Comparison of ENCODE assay signal across 15 cellular contexts in the genomic region with DNA sequence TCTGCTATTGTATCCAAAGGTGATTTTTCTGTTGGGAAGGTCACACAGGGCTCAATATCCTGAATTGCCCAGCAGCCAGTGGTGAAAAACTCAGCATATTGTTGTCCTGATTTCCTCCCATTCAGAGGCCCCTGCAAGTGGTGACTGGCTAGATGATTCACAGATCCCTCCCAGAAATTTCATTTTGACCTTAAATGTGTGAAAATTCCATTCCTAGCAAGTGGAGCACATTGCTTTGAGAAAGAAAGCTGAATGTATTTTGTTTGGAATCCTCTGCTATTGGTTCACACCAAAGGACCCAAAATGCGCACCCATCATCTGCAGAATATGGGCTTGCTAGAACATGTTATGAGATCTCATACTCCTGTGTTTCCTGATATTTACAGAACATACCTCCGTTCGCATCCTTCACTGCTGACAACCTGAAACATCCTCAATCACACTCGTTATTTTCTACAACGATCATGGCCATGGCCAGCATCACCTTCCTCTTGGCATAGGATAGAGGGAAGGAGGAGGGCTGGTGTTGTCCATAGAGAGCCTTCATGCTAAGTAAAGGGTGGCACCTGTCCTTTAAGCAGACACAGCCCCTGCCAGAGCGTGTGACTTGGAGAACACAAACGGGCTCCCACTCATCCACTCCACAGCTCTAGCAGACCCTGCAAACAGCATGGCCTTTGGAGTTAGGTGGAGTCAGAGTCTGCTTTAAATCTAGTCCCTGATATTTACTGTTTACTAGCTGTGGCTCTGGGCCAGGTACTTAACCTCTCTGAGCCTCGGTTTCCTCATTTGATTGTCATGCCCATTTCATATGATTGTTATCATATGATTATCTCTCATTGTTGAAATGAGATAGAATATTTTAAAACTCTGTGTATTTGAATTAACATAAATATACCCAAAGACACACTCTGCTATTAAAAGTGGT. TPM values are rescaled to one million over a fixed set of nuclear protein-coding genes. Genes with fewer than 3 reads are reported as not detected.
DNase-seq lines count a peak whose midpoint lies in the region; ATAC-seq lines count a peak whose summit lies in the region.
"Had no signal": no experiment of that assay in that cellular context is flagged by ENCODE, and none has a peak within 500 bp of the region (broad histone marks: within the 10 kb centered on the region; RNA-seq: fewer than 3 reads in every experiment).

No MANE protein-coding gene starts in this region.

- no peak overlapping the region for H3K4ac ChIP-seq in mesenchymal stem cell (ENCODE audit: low read depth in 1 of 2, low read length in 2 of 2)

- H3K4me2 ChIP-seq in mesenchymal stem cell (ENCODE audit: low read length, poor library complexity, severe bottlenecking), result no peak overlapping the region

- peak overlapping the region; percentile 34 for H3K9ac ChIP-seq in mesenchymal stem cell (ENCODE audit: low read length)

- CTCF ChIA-PET in activated CD4-positive, alpha-beta T cell treated with anti-CD3 and anti-CD28 coated beads for 36 hours (lab: Charles Lee), result interaction anchor here (0.6 kb wide), 1 partner anchor 272 kb away, joined by 3 read pairs; no protein-coding TSS in a partner anchor

- POLR2A ChIA-PET in activated CD4-positive, alpha-beta T cell treated with anti-CD3 and anti-CD28 coated beads for 36 hours (lab: Charles Lee), result no interaction called here

- no peaks in the 10 kb centered on the region for H3K9me3 ChIP-seq in mesenchymal stem cell (ENCODE audit: control insufficient read depth, low read length)

- peaks cover 1% of the 10 kb centered on the region for H3K27me3 Mint-ChIP-seq in activated CD4-positive, alpha-beta T cell treated with anti-CD3 and anti-CD28 coated beads for 36 hours
- H3K27me3 Mint-ChIP-seq: activated naive CD8-positive, alpha-beta T cell had no signal

- H2AK5ac ChIP-seq in mesenchymal stem cell (ENCODE audit: low read length, severe bottlenecking), result peak overlapping the region; percentile 18

- H2BK12ac ChIP-seq in mesenchymal stem cell (ENCODE audit: low read length in 2 of 2), result peak overlapping the region in 1 of 2 experiments; percentile 77

- no peak overlapping the region for H2BK120ac ChIP-seq in mesenchymal stem cell (ENCODE audit: low read depth, low read length)

- H3K36me3 Mint-ChIP-seq in activated CD4-positive, alpha-beta T cell treated with anti-CD3 and anti-CD28 coated beads for 36 hours (ENCODE audit: low read depth), result no peaks in the 10 kb centered on the region
- H3K36me3 Mint-ChIP-seq: activated naive CD8-positive, alpha-beta T cell had no signal

- H3K27me3 ChIP-seq in mesenchymal stem cell (ENCODE audit: control insufficient read depth in 1 of 2, insufficient read depth in 1 of 2, low read length in 2 of 2), result no peaks in the 10 kb centered on the region

- no peaks in the 10 kb centered on the region for H3K36me3 ChIP-seq in mesenchymal stem cell (ENCODE audit: control insufficient read depth in 1 of 2, insufficient read depth in 2 of 2, low read depth in 1 of 2, low read length in 2 of 2)

- peak overlapping the region; percentile 91 for H4K91ac ChIP-seq in mesenchymal stem cell (ENCODE audit: low read length)

- H2BK5ac ChIP-seq in mesenchymal stem cell (ENCODE audit: low read depth, low read length, poor library complexity, severe bottlenecking), result no peak overlapping the region

- no peaks in the 10 kb centered on the region for H3K9me3 Mint-ChIP-seq in activated CD4-positive, alpha-beta T cell treated with anti-CD3 and anti-CD28 coated beads for 36 hours (ENCODE audit: low read depth)

- H2AFZ ChIP-seq in mesenchymal stem cell (ENCODE audit: low read depth, low read length), result no peak overlapping the region

- intact Hi-C loops in activated CD4-positive, alpha-beta T cell treated with anti-CD3 and anti-CD28 coated beads for 36 hours (cut with DNase I, micrococcal nuclease), result no loop called here
- intact Hi-C loops in left cardiac atrium (cut with DNase I), result no loop called here

- no peak overlapping the region for H3K27ac Mint-ChIP-seq in activated CD4-positive, alpha-beta T cell treated with anti-CD3 and anti-CD28 coated beads for 36 hours
- H3K27ac Mint-ChIP-seq: activated naive CD8-positive, alpha-beta T cell had no signal

- no peak overlapping the region for H3K14ac ChIP-seq in mesenchymal stem cell (ENCODE audit: low read length in 2 of 2)

- peaks cover 8% of the 10 kb centered on the region for H3K4me1 ChIP-seq in mesenchymal stem cell (ENCODE audit: control insufficient read depth, insufficient read depth, low read depth, low read length)

- peak; percentile 83 for DNase-seq in EH (ENCODE audit: low read depth)
- peak; percentile 59 for DNase-seq in LHCN-M2 (ENCODE audit: low read depth)
- peak; percentile 95 for DNase-seq in dermis blood vessel endothelial cell
- DNase-seq in mesenchymal stem cell, result peak; percentile 51
- DNase-seq in activated CD4-positive, alpha-beta T cell treated with anti-CD3 and anti-CD28 coated beads for 36 hours, result no peak
- DNase-seq in activated T-cell treated with anti-CD3 and anti-CD28 coated beads, Interleukin-2, amount 50 U/mL, for 48 hours, result no peak
- DNase-seq in left cardiac atrium, result no peak
- DNase-seq: KBM-7, left ventricle myocardium superior, NCI-H187 treated with DMSO at 0.1 percent for 48 hours, NCI-H748 treated with DMSO at 0.1 percent for 48 hours had no signal

- peak overlapping the region in 1 of 2 experiments; percentile 73 for H3K18ac ChIP-seq in mesenchymal stem cell (ENCODE audit: low read depth in 1 of 2, low read length in 2 of 2)

- no peak for ATAC-seq in activated CD4-positive, alpha-beta T cell treated with anti-CD3 and anti-CD28 coated beads for 36 hours
- no peak for ATAC-seq in left cardiac atrium
- ATAC-seq in GM19023 (IDR thresholded peaks at IDR 0.05; ENCODE audit: unreplicated experiment), result no peak
- ATAC-seq: left ventricle myocardium superior had no signal

- H4K8ac ChIP-seq in mesenchymal stem cell (ENCODE audit: low read length), result peak overlapping the region; percentile 91

- H2BK15ac ChIP-seq in mesenchymal stem cell (ENCODE audit: low read depth, poor library complexity, severe bottlenecking), result peak overlapping the region; percentile 40

- H3K4me3 Mint-ChIP-seq in activated CD4-positive, alpha-beta T cell treated with anti-CD3 and anti-CD28 coated beads for 36 hours, result no peak overlapping the region
- H3K4me3 Mint-ChIP-seq: activated naive CD8-positive, alpha-beta T cell had no signal

- H3K4me1 Mint-ChIP-seq in activated CD4-positive, alpha-beta T cell treated with anti-CD3 and anti-CD28 coated beads for 36 hours, result peaks cover 21% of the 10 kb centered on the region

- H3K79me1 ChIP-seq in mesenchymal stem cell (replicated peaks; ENCODE audit: low read length, poor library complexity, severe bottlenecking), result no peaks in the 10 kb centered on the region

- 95% methylated on average over 4 of the region's 8 CpGs for WGBS in mesenchymal stem cell

- peak overlapping the region in 1 of 2 experiments; percentile 34 for H3K4me3 ChIP-seq in mesenchymal stem cell (ENCODE audit: insufficient read depth in 1 of 2, low read depth in 1 of 2, low read length in 2 of 2)
- H3K4me3 ChIP-seq: skin epidermis had no signal

- H3K27ac ChIP-seq in mesenchymal stem cell (ENCODE audit: low read length, poor library complexity, severe bottlenecking), result peak overlapping the region; percentile 17
- H3K27ac ChIP-seq: VCaP had no signal

- no peak overlapping the region for H3K23ac ChIP-seq in mesenchymal stem cell (ENCODE audit: low read length in 2 of 2)

RNA-seq across cellular contexts. Expression of a gene that starts 30.4 kb away (rescaled TPM):
- total RNA-seq in LHCN-M2 (2014; rRNA removed) (8.3 and 12.6 TPM in 2 replicates), dermis blood vessel endothelial cell (30.5 and 46.1 TPM in 2 replicates), left cardiac atrium (10 to 100 TPM; 19.7 to 23.6 TPM)
- polyA plus RNA-seq in LHCN-M2 (2012), result 6.4 TPM
- polyA plus RNA-seq in mesenchymal stem cell (2013, experiment 1 of 2), result 30.9 TPM
- 25.5 TPM for polyA plus RNA-seq in mesenchymal stem cell (2013, experiment 2 of 2)
- 10 to 100 TPM; 29.6 to 37.9 TPM for total RNA-seq in activated CD4-positive, alpha-beta T cell treated with anti-CD3 and anti-CD28 coated beads for 36 hours

Comparison
In these comparisons a context has a peak if more than half of its experiments do, and no peak if none do; other contexts are left out.
1. DNase-seq: peak in EH (single experiment), LHCN-M2 (single experiment), dermis blood vessel endothelial cell (single experiment) and mesenchymal stem cell (single experiment); none in activated CD4-positive, alpha-beta T cell treated with anti-CD3 and anti-CD28 coated beads for 36 hours (single experiment), activated T-cell treated with anti-CD3 and anti-CD28 coated beads, Interleukin-2, amount 50 U/mL, for 48 hours (0 of 2) and left cardiac atrium (single experiment).